In genomic region chr19:48787331-48787730, GRCh38 we compare ENCODE assay signal across 13 cellular contexts. TPM values are rescaled to one million over a fixed set of nuclear protein-coding genes. Genes with fewer than 3 reads are reported as not detected.
"Had no signal": no experiment of that assay in that cellular context is flagged by ENCODE, and none has a peak within 500 bp of the region (broad histone marks: within the 10 kb centered on the region; RNA-seq: fewer than 3 reads in every experiment).

No MANE protein-coding gene starts in this region.

RNA-seq across cellular contexts. Expression of gene FGF21, which starts 32.0 kb away (rescaled TPM):
- total RNA-seq: activated CD4-positive, alpha-beta T cell treated with anti-CD3 and anti-CD28 coated beads for 36 hours; activated CD4-positive, alpha-beta T cell treated with anti-CD3 and anti-CD28 coated beads, Interleukin-2, amount 10 ng/mL, durations not matched to agents 7 days and 5 days; activated CD8-positive, alpha-beta T cell treated with anti-CD3 and anti-CD28 coated beads, Interleukin-2, amount 10 ng/mL, durations not matched to agents 7 days and 5 days; activated naive CD8-positive, alpha-beta T cell treated with anti-CD3 and anti-CD28 coated beads, Interleukin-2, amount 10 ng/mL, durations not matched to agents 7 days and 5 days; activated T-helper 2 cell treated with anti-CD3 and anti-CD28 coated beads, Interferon-gamma antibody, Interleukin-2, Interleukin-4, amounts not matched to agents 10 μg/mL and 5 μg/mL and 100 μg/mL, durations not matched to agents 14 hours and 24 hours and 36 hours; ascending aorta; LHCN-M2; NCI-H460; PC-3; Peyer's patch; SJSA1 had no signal
- polyA plus RNA-seq: adipose tissue, SK-N-SH had no signal

RNA-seq across cellular contexts. Expression of gene FUT1, which starts 34.9 kb away (rescaled TPM):
- total RNA-seq: LHCN-M2, SJSA1 had no signal

RNA-seq across cellular contexts. Expression of gene IZUMO1, which starts 40.6 kb away (rescaled TPM):
- total RNA-seq: activated CD4-positive, alpha-beta T cell treated with anti-CD3 and anti-CD28 coated beads for 36 hours; activated CD8-positive, alpha-beta T cell treated with anti-CD3 and anti-CD28 coated beads, Interleukin-2, amount 10 ng/mL, durations not matched to agents 7 days and 5 days; activated naive CD8-positive, alpha-beta T cell treated with anti-CD3 and anti-CD28 coated beads, Interleukin-2, amount 10 ng/mL, durations not matched to agents 7 days and 5 days; ascending aorta; LHCN-M2; PC-3; Peyer's patch; SJSA1 had no signal

RNA-seq across cellular contexts. Expression of gene RASIP1, which starts 46.9 kb away (rescaled TPM):
- total RNA-seq: activated naive CD8-positive, alpha-beta T cell treated with anti-CD3 and anti-CD28 coated beads, Interleukin-2, amount 10 ng/mL, durations not matched to agents 7 days and 5 days had no signal
